ENCODE assay signal across 10 cellular contexts in genomic region chr10:17685227-17685840, GRCh38. TPM values are rescaled to one million over a fixed set of nuclear protein-coding genes. Genes with fewer than 3 reads are reported as not detected.
DNase-seq lines count a peak whose midpoint lies in the region; ATAC-seq and TF ChIP-seq lines count a peak whose summit lies in the region.
"Had no signal": no experiment of that assay in that cellular context is flagged by ENCODE, and none has a peak within 500 bp of the region (broad histone marks: within the 10 kb centered on the region; RNA-seq: fewer than 3 reads in every experiment).

No MANE protein-coding gene starts in this region.

- TF ChIP-seq CTCF in HFFc6 (IDR thresholded peaks at IDR 0.05) (no peak), OCI-LY3 (IDR thresholded peaks at IDR 0.05; ENCODE audit: low read depth, low read length) (no peak), endothelial cell (IDR thresholded peaks at IDR 0.05; ENCODE audit: unreplicated experiment) (no peak)

- H3K79me2 ChIP-seq in OCI-LY3 (ENCODE audit: low read length): peaks cover 29% of the 10 kb centered on the region

- no peak overlapping the region for H2AFZ ChIP-seq in OCI-LY3 (ENCODE audit: low read depth, low read length)

- no peaks in the 10 kb centered on the region for H4K20me1 ChIP-seq in OCI-LY3 (ENCODE audit: insufficient read depth, low read length)

- H3K27me3 Mint-ChIP-seq in HFFc6 (ENCODE audit: insufficient read depth) (no peaks in the 10 kb centered on the region), endothelial cell (ENCODE audit: unreplicated experiment) (peaks cover 1% of the 10 kb centered on the region)
- H3K27me3 Mint-ChIP-seq: activated naive CD8-positive, alpha-beta T cell treated with anti-CD3 and anti-CD28 coated beads, Interleukin-2, amount 10 ng/mL, durations not matched to agents 7 days and 5 days had no signal

- peaks cover 24% of the 10 kb centered on the region for H3K4me1 ChIP-seq in OCI-LY3 (ENCODE audit: low read length)

- peak overlapping the region; percentile 52 for H3K27ac ChIP-seq in OCI-LY3 (ENCODE audit: low read length)
- H3K27ac ChIP-seq: neutrophil had no signal

- H3K4me3 ChIP-seq in OCI-LY3 (ENCODE audit: low read length): peak overlapping the region; percentile 57

- peak overlapping the region; percentile 75 for H3K4me2 ChIP-seq in OCI-LY3 (ENCODE audit: low read length)

- peaks cover 47% of the 10 kb centered on the region for H3K4me1 Mint-ChIP-seq in HFFc6 (ENCODE audit: low read depth)
- no peaks in the 10 kb centered on the region for H3K4me1 Mint-ChIP-seq in endothelial cell (ENCODE audit: unreplicated experiment)

- no peaks in the 10 kb centered on the region for H3K36me3 ChIP-seq in OCI-LY3 (replicated peaks; ENCODE audit: low read depth, low read length)

- H3K27ac Mint-ChIP-seq in HFFc6: peak overlapping the region; percentile 55
- H3K27ac Mint-ChIP-seq in endothelial cell (ENCODE audit: unreplicated experiment): no peak overlapping the region
- H3K27ac Mint-ChIP-seq: activated naive CD8-positive, alpha-beta T cell treated with anti-CD3 and anti-CD28 coated beads, Interleukin-2, amount 10 ng/mL, durations not matched to agents 7 days and 5 days had no signal

- peak overlapping the region; percentile 45; the same call in 1 of the 2 replicates for H3K9ac ChIP-seq in OCI-LY3 (ENCODE audit: low read length)

- H3K27me3 ChIP-seq in OCI-LY3 (ENCODE audit: low read depth, low read length): no peaks in the 10 kb centered on the region
- H3K27me3 ChIP-seq: neutrophil had no signal

- intact Hi-C loops in cardiac septum (cut with DNase I): no loop called here

- DNase-seq in HFFc6: no peak
- DNase-seq in stimulated activated CD4-positive, alpha-beta T cell treated with anti-CD3 and anti-CD28 coated beads, Interleukin-12 subunit alpha, Interleukin-12 subunit beta, amount 100 ng/mL, for 4 hours: peak; percentile 14
- DNase-seq in endothelial cell (ENCODE audit: low spot score): no peak
- DNase-seq in cardiac septum (ENCODE audit: low spot score): no peak
- no peak for DNase-seq in NCI-H1436 treated with DMSO at 0.1 percent for 48 hours (lab: John Stamatoyannopoulos, UW)
- DNase-seq in nucleus accumbens (lab: John Stamatoyannopoulos, UW): no peak
- DNase-seq: activated naive CD8-positive, alpha-beta T cell treated with anti-CD3 and anti-CD28 coated beads, Interleukin-2, amount 10 ng/mL, durations not matched to agents 7 days and 5 days had no signal

- H3K36me3 Mint-ChIP-seq in HFFc6 (ENCODE audit: low read depth) (peaks cover 13% of the 10 kb centered on the region), endothelial cell (ENCODE audit: low read depth, unreplicated experiment) (no peaks in the 10 kb centered on the region)

- H3K9me3 Mint-ChIP-seq in HFFc6 (no peaks in the 10 kb centered on the region), endothelial cell (ENCODE audit: unreplicated experiment) (no peaks in the 10 kb centered on the region)
- H3K9me3 Mint-ChIP-seq: activated naive CD8-positive, alpha-beta T cell treated with anti-CD3 and anti-CD28 coated beads, Interleukin-2, amount 10 ng/mL, durations not matched to agents 7 days and 5 days had no signal

- H3K9me3 ChIP-seq in OCI-LY3 (ENCODE audit: insufficient read depth, low read length): no peaks in the 10 kb centered on the region
- H3K9me3 ChIP-seq: neutrophil had no signal

- peak; percentile 75 for ATAC-seq in GM18909 (IDR thresholded peaks at IDR 0.05; ENCODE audit: poor library complexity, unreplicated experiment)

- H3K4me3 Mint-ChIP-seq in HFFc6: no peak overlapping the region
- H3K4me3 Mint-ChIP-seq in endothelial cell (ENCODE audit: unreplicated experiment): no peak overlapping the region
- H3K4me3 Mint-ChIP-seq: activated naive CD8-positive, alpha-beta T cell treated with anti-CD3 and anti-CD28 coated beads, Interleukin-2, amount 10 ng/mL, durations not matched to agents 7 days and 5 days had no signal

RNA-seq across cellular contexts. Expression of gene STAM, which starts 41.4 kb away (rescaled TPM):
- 10 to 100 TPM; 37.8 to 46.9 (median 43.2) TPM for total RNA-seq in HFFc6 (2021; fragmentation: NEBNext Ultra II Directional; extraction: Animal tissue kit (Norgen Biotek cat#: 25700))
- total RNA-seq in endothelial cell (ENCODE audit: unreplicated experiment): 22.0 TPM
- total RNA-seq in cardiac septum: 40.8 TPM
